25 cellular contexts compared by ENCODE assay signal in genomic region chr4:98903963-98904362, GRCh38. TPM values are rescaled to one million over a fixed set of nuclear protein-coding genes. Genes with fewer than 3 reads are reported as not detected.
DNase-seq lines count a peak whose midpoint lies in the region; ATAC-seq and TF ChIP-seq lines count a peak whose summit lies in the region.
"Had no signal": no experiment of that assay in that cellular context is flagged by ENCODE, and none has a peak within 500 bp of the region (broad histone marks: within the 10 kb centered on the region; RNA-seq: fewer than 3 reads in every experiment).

No MANE protein-coding gene starts in this region.

- CTCF ChIA-PET in IMR-90 (lab: Yijun Ruan, JAX), result no interaction called here

- TF ChIP-seq RAD21 in IMR-90 (IDR thresholded peaks at IDR 0.05; ENCODE audit: low read length), result no peak

- H3K23ac ChIP-seq in IMR-90 (ENCODE audit: low read depth, low read length) (no peak overlapping the region; the same call in 1 of the 2 replicates), trophoblast cell (ENCODE audit: low read length) (no peak overlapping the region)

- H3K36me3 ChIP-seq in IMR-90 (ENCODE audit: control insufficient read depth, insufficient read depth, low read length) (peaks cover 3% of the 10 kb centered on the region), trophoblast cell (ENCODE audit: control insufficient read depth in 1 of 2, insufficient read depth in 2 of 2, low read length in 2 of 2) (peaks cover 4 to 8% of the 10 kb centered on the region in 2 experiments)

- POLR2A ChIA-PET in IMR-90 (lab: Charles Lee; ENCODE audit: unreplicated experiment), result interaction anchor here (0.5 kb wide), 1 partner anchor 20 kb away, joined by 6 read pairs; no protein-coding TSS in a partner anchor

- H3K36me3 Mint-ChIP-seq in activated T-cell treated with anti-CD3 and anti-CD28 coated beads, Interleukin-2, amount 50 U/mL, for 4 hours (ENCODE audit: insufficient read depth), result peaks cover 49% of the 10 kb centered on the region

- H4K20me1 ChIP-seq in IMR-90 (ENCODE audit: insufficient read depth, low read length), result peaks cover 52% of the 10 kb centered on the region

- TF ChIP-seq POLR2A in IMR-90 (IDR thresholded peaks at IDR 0.05; ENCODE audit: low read depth, low read length), result no peak

- H2BK120ac ChIP-seq in IMR-90 (ENCODE audit: low read depth, low read length) (no peak overlapping the region), trophoblast cell (ENCODE audit: insufficient read depth, low read length, poor library complexity) (no peak overlapping the region)

- no peaks in the 10 kb centered on the region for H3K27me3 ChIP-seq in IMR-90 (ENCODE audit: control insufficient read depth, insufficient read depth, low read length)
- H3K27me3 ChIP-seq in trophoblast cell (ENCODE audit: insufficient read depth, low read length), result no peaks in the 10 kb centered on the region
- H3K27me3 ChIP-seq: BE2C, SJCRH30 had no signal

- no peak for TF ChIP-seq CTCF in IMR-90 (conservative IDR thresholded peaks at IDR 0.05; ENCODE audit: low read depth, low read length)

- H3K4ac ChIP-seq in IMR-90 (ENCODE audit: low read depth, low read length), result peak overlapping the region; percentile 55; the same call in 1 of the 2 replicates
- H3K4ac ChIP-seq in trophoblast cell (ENCODE audit: low read depth, low read length), result peak overlapping the region; percentile 64

- 0 out of 2 replicates have a peak overlapping the region, but pooled peaks have one; percentile 52 for H3K14ac ChIP-seq in IMR-90 (replicated peaks; ENCODE audit: low read depth, low read length)
- no peak overlapping the region for H3K14ac ChIP-seq in trophoblast cell (ENCODE audit: low read length)

- intact Hi-C loops in IMR-90 (cut with micrococcal nuclease), result no loop called here

- H4K5ac ChIP-seq in IMR-90 (ENCODE audit: low read depth, low read length), result no peak overlapping the region

- no peak overlapping the region for H4K12ac ChIP-seq in trophoblast cell (ENCODE audit: low read depth, low read length)

- peaks cover 55% of the 10 kb centered on the region for H3K4me1 Mint-ChIP-seq in activated T-cell treated with anti-CD3 and anti-CD28 coated beads, Interleukin-2, amount 50 U/mL, for 4 hours (ENCODE audit: low read depth)

- H3K4me2 ChIP-seq in IMR-90 (ENCODE audit: low read depth, low read length) (no peak overlapping the region), trophoblast cell (ENCODE audit: low read length) (no peak overlapping the region)
- H3K4me2 ChIP-seq: PC-9 had no signal

- peak overlapping the region; percentile 59; the same call in 1 of the 2 replicates for H3K27ac ChIP-seq in IMR-90 (ENCODE audit: insufficient read depth, low read length)
- no peak overlapping the region for H3K27ac ChIP-seq in trophoblast cell (ENCODE audit: low read depth, low read length)
- H3K27ac ChIP-seq: HL-60, PC-9, SJCRH30 had no signal

- H3K56ac ChIP-seq in IMR-90 (ENCODE audit: extremely low read depth, insufficient read depth, low read length), result no peak overlapping the region

- H3K27me3 Mint-ChIP-seq in activated T-cell treated with anti-CD3 and anti-CD28 coated beads, Interleukin-2, amount 50 U/mL, for 4 hours (ENCODE audit: low read depth), result no peaks in the 10 kb centered on the region

- no peak overlapping the region for H4K8ac ChIP-seq in IMR-90 (ENCODE audit: low read depth in 2 of 2, low read length in 2 of 2)
- H4K8ac ChIP-seq in trophoblast cell (ENCODE audit: low read depth, low read length), result no peak overlapping the region

- in situ Hi-C loops in IMR-90 (cut with MboI; ENCODE audit: low sequenced_read_pairs), result no loop called here

- H3K9me3 ChIP-seq in IMR-90 (ENCODE audit: control insufficient read depth, insufficient read depth, low read length) (no peaks in the 10 kb centered on the region), trophoblast cell (ENCODE audit: insufficient read depth, low read depth, low read length) (no peaks in the 10 kb centered on the region)
- H3K9me3 ChIP-seq: BE2C had no signal

- WGBS in IMR-90 (ENCODE audit: extremely low coverage in 2 of 2, insufficient read length in 1 of 2), 2 experiments, result 100% methylated on average over 1 of the region's 5 CpGs; no CpG with 5 or more reads in 1 of the 2 experiments
- WGBS in trophoblast cell (ENCODE audit: extremely low coverage, insufficient coverage, insufficient read length), result no CpG with 5 or more reads among the region's 5 CpGs

- H3K4me3 Mint-ChIP-seq in activated T-cell treated with anti-CD3 and anti-CD28 coated beads, Interleukin-2, amount 50 U/mL, for 4 hours, result no peak overlapping the region
- H3K4me3 Mint-ChIP-seq: CD14-positive monocyte had no signal

- no peak overlapping the region for H2BK15ac ChIP-seq in IMR-90 (ENCODE audit: low read depth, low read length)

- H3K79me1 ChIP-seq in IMR-90 (ENCODE audit: low read depth in 1 of 2, low read length in 2 of 2) (peaks cover 17 to 64% of the 10 kb centered on the region in 2 experiments), trophoblast cell (ENCODE audit: low read length) (no peaks in the 10 kb centered on the region)

- H3K4me3 ChIP-seq in IMR-90 (ENCODE audit: insufficient read depth, low read depth, low read length), result no peak overlapping the region
- H3K4me3 ChIP-seq in trophoblast cell (ENCODE audit: low read depth, low read length), result no peak overlapping the region
- H3K4me3 ChIP-seq: PC-9, SJCRH30 had no signal

- H3K4me1 ChIP-seq in IMR-90 (ENCODE audit: control insufficient read depth, insufficient read depth, low read length) (peaks cover 13% of the 10 kb centered on the region), trophoblast cell (ENCODE audit: control insufficient read depth in 1 of 2, insufficient read depth in 2 of 2, low read length in 2 of 2) (peaks cover 0 to 2% of the 10 kb centered on the region in 2 experiments)
- H3K4me1 ChIP-seq: BE2C, SJCRH30 had no signal

- peaks cover 3% of the 10 kb centered on the region for H3K9me1 ChIP-seq in IMR-90 (ENCODE audit: insufficient read depth, low read length)

- dilution Hi-C loops in IMR-90 (cut with HindIII; ENCODE audit: low sequenced_read_pairs, unreplicated experiment), result no loop called here

- H2BK20ac ChIP-seq in IMR-90 (ENCODE audit: low read depth, low read length), result no peak overlapping the region; the same call in 1 of the 2 replicates

- H3K9ac ChIP-seq in IMR-90 (ENCODE audit: low read depth, low read length) (no peak overlapping the region), trophoblast cell (ENCODE audit: low read length) (no peak overlapping the region)

- H3K18ac ChIP-seq in IMR-90 (ENCODE audit: low read depth, low read length) (no peak overlapping the region), trophoblast cell (ENCODE audit: low read length) (no peak overlapping the region)

- no peak overlapping the region for H4K91ac ChIP-seq in IMR-90 (ENCODE audit: insufficient read depth, low read depth, low read length)
- no peak overlapping the region for H4K91ac ChIP-seq in trophoblast cell (ENCODE audit: low read depth, low read length)

- H2BK5ac ChIP-seq in IMR-90 (ENCODE audit: low read depth, low read length, poor library complexity, severe bottlenecking) (no peak overlapping the region), trophoblast cell (ENCODE audit: low read depth, low read length, poor library complexity) (no peak overlapping the region)

- H2AFZ ChIP-seq in IMR-90 (replicated peaks; ENCODE audit: low read length, poor library complexity), result no peak overlapping the region
- no peak overlapping the region for H2AFZ ChIP-seq in trophoblast cell (ENCODE audit: insufficient read depth, low read length, poor library complexity)
- H2AFZ ChIP-seq: PC-9 had no signal

- H3K9me3 Mint-ChIP-seq in activated T-cell treated with anti-CD3 and anti-CD28 coated beads, Interleukin-2, amount 50 U/mL, for 4 hours, result no peaks in the 10 kb centered on the region
- H3K9me3 Mint-ChIP-seq: CD14-positive monocyte had no signal

- H2AK5ac ChIP-seq in IMR-90 (ENCODE audit: low read depth, low read length) (no peak overlapping the region), trophoblast cell (ENCODE audit: low read length) (no peak overlapping the region)

- DNase-seq in IMR-90 (no peak), NCI-H69 (lab: John Stamatoyannopoulos, UW) (peak; percentile 50), left lobe of liver (ENCODE audit: low spot score) (no peak), trophoblast cell (no peak), iPS-NIHi11 (ENCODE audit: low spot score) (no peak), pons (ENCODE audit: low spot score) (no peak)
- no peak for DNase-seq in activated T-cell treated with anti-CD3 and anti-CD28 coated beads, Interleukin-2, amount 50 U/mL, for 4 hours
- DNase-seq: BE2C; Calu3; DMS79 treated with DMSO at 0.1 percent for 48 hours; GF-D8; Karpas-422; NCI-H1105 treated with DMSO at 0.1 percent for 48 hours; NCI-H146; NCI-H1930; NCI-H2107; NCI-H524; NCI-H82; NK-92 treated with Interleukin-12 subunit alpha and Interleukin-12 subunit beta, amount 100 ng/mL, for 24 hours; PC-9; SJCRH30 had no signal

- BruUV-seq in IMR-90 (replicated peaks; lab: Mats Ljungman, UMichigan), result no TSS peak

- peaks cover 8% of the 10 kb centered on the region for H3K79me2 ChIP-seq in trophoblast cell (ENCODE audit: control insufficient read depth, insufficient read depth, low read length, poor library complexity)

- ATAC-seq in IMR-90 (ENCODE audit: low read depth) (no peak), left lobe of liver (peak; percentile 85)
- no peak for ATAC-seq in activated T-cell treated with anti-CD3 and anti-CD28 coated beads, Interleukin-2, amount 50 U/mL, for 4 hours
- ATAC-seq: Right ventricle myocardium inferior, SK-N-SH treated with all-trans-retinoic acid at 6 μM for 48 hours had no signal

- H2AK9ac ChIP-seq in IMR-90 (replicated peaks; ENCODE audit: low read depth, low read length, poor library complexity), result no peak overlapping the region

- no peak overlapping the region for H2BK12ac ChIP-seq in trophoblast cell (ENCODE audit: low read length)

TF ChIP-seq in IMR-90, 13 proteins besides CTCF, POLR2A, EP300 and RAD21 (continues in another document):
- TF ChIP-seq FOS (IDR thresholded peaks at IDR 0.05; ENCODE audit: low read depth, low read length) (no peak), ELK1 (IDR thresholded peaks at IDR 0.05; ENCODE audit: borderline replicate concordance, low read depth, low read length) (no peak)

RNA-seq across cellular contexts. Expression of gene EIF4E, which starts 25.0 kb away (rescaled TPM):
- total RNA-seq in IMR-90 (2012; rRNA removed), result 113 and 288 TPM in 2 replicates
- polyA plus RNA-seq in IMR-90 (2012; rRNA removed), result 69.4 and 80.4 TPM in 2 replicates
- 6.5 and 9.4 TPM in 2 replicates for polyA plus RNA-seq in IMR-90 (2012; cell fraction: cytosol; rRNA removed)
- polyA plus RNA-seq in IMR-90 (2012; cell fraction: nucleus; rRNA removed; ENCODE audit: low replicate concordance), result 2.9 and 26.4 TPM in 2 replicates
- total RNA-seq in left lobe of liver, result 29.5 TPM
- polyA plus RNA-seq in trophoblast cell (2013), result 65.0 and 68.6 TPM in 2 replicates
- 100 to 1,000 TPM; 196 to 204 (median 198) TPM for total RNA-seq in activated T-cell treated with anti-CD3 and anti-CD28 coated beads, Interleukin-2, amount 50 U/mL, for 4 hours
